Comparison of ENCODE assay signal across 8 cellular contexts in the genomic region with DNA sequence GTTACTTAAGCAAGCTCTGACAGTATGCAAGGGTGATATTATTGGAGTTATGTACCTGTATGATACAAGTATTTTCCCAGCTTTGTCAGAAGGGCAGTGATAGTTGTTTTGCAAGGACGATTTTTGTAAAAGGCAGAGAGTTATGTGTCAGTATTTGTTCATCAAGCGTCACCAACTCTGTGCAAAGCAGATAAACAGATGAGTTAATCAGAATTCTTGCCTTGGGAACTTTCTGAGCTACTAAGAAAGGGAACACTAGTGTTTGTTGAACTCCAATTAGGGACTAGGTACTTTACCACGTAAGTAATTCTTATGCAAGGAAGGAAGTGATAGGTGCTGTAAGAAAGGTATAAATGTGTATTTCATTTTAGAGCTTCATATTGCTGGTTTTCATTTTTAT. TPM values are rescaled to one million over a fixed set of nuclear protein-coding genes. Genes with fewer than 3 reads are reported as not detected.
DNase-seq lines count a peak whose midpoint lies in the region; ATAC-seq and TF ChIP-seq lines count a peak whose summit lies in the region.

No MANE protein-coding gene starts in this region.

- TF ChIP-seq CTCF in heart left ventricle (IDR thresholded peaks at IDR 0.05): no peak

- intact Hi-C loops in heart left ventricle (cut with DNase I) (loop anchor here in 6 of 10 donors (2.0 to 10.0 kb wide), 6 partner anchors 16 to 1038 kb away; partner anchors contain the start of genes EIF4G2 (in 1 of the 6) and ZBED5 (in 1 of the 6)), Right ventricle myocardium inferior (cut with DNase I) (no loop called here)

- ATAC-seq in heart left ventricle: peak in 1 of 4 donors; percentile 6
- ATAC-seq in Right ventricle myocardium inferior: no peak

- H3K9ac ChIP-seq in skeletal muscle tissue (ENCODE audit: low read depth in 1 of 3, low read length in 3 of 3): peak overlapping the region; percentile 95 to 99 (median 95)

- H3K4me1 ChIP-seq in heart left ventricle (peaks cover 0 to 64% (median 49%) of the 10 kb centered on the region in 12 donors), skeletal muscle tissue (ENCODE audit: control insufficient read depth in 3 of 3, insufficient read depth in 3 of 3, low read length in 3 of 3) (peaks cover 26 to 45% (median 33%) of the 10 kb centered on the region in 3 donors)

- 0 to 1% (median 0%) methylated on average over 3 of the region's 3 CpGs for WGBS in heart left ventricle, 4 donors

- H3K36me3 ChIP-seq in heart left ventricle: no peaks in the 10 kb centered on the region
- no peaks in the 10 kb centered on the region for H3K36me3 ChIP-seq in skeletal muscle tissue (ENCODE audit: control insufficient read depth in 3 of 3, insufficient read depth in 3 of 3, low read length in 3 of 3)

- peak overlapping the region; percentile 87 to 99 (median 96) for H3K27ac ChIP-seq in heart left ventricle
- peak overlapping the region; percentile 99 for H3K27ac ChIP-seq in skeletal muscle tissue (ENCODE audit: low read depth, low read length)

- peak in 1 of 2 donors; percentile 35 for TF ChIP-seq POLR2A in heart left ventricle (IDR thresholded peaks at IDR 0.05)

- no peak overlapping the region for H3K27ac Mint-ChIP-seq in activated naive CD8-positive, alpha-beta T cell treated with anti-CD3 and anti-CD28 coated beads for 36 hours

- no peaks in the 10 kb centered on the region for H3K36me3 Mint-ChIP-seq in activated naive CD8-positive, alpha-beta T cell treated with anti-CD3 and anti-CD28 coated beads for 36 hours

- peaks cover 35% of the 10 kb centered on the region for H3K4me1 Mint-ChIP-seq in activated naive CD8-positive, alpha-beta T cell treated with anti-CD3 and anti-CD28 coated beads for 36 hours

- no peaks in the 10 kb centered on the region for H3K27me3 ChIP-seq in heart left ventricle
- no peaks in the 10 kb centered on the region for H3K27me3 ChIP-seq in skeletal muscle tissue (ENCODE audit: control insufficient read depth in 3 of 3, insufficient read depth in 3 of 3, low read length in 3 of 3)

- no peaks in the 10 kb centered on the region for H3K27me3 Mint-ChIP-seq in activated naive CD8-positive, alpha-beta T cell treated with anti-CD3 and anti-CD28 coated beads for 36 hours

- H3K9me3 ChIP-seq in heart left ventricle: no peaks in the 10 kb centered on the region
- H3K9me3 ChIP-seq in skeletal muscle tissue (ENCODE audit: control insufficient read depth in 3 of 3, low read length in 3 of 3): no peaks in the 10 kb centered on the region

- H3K4me3 Mint-ChIP-seq in activated naive CD8-positive, alpha-beta T cell treated with anti-CD3 and anti-CD28 coated beads for 36 hours: no peak overlapping the region

- H3K9me3 Mint-ChIP-seq in activated naive CD8-positive, alpha-beta T cell treated with anti-CD3 and anti-CD28 coated beads for 36 hours: no peaks in the 10 kb centered on the region

- H3K4me3 ChIP-seq in heart left ventricle (peak overlapping the region; percentile 54 to 86 (median 77)), skeletal muscle tissue (ENCODE audit: low read length in 3 of 3) (peak overlapping the region; percentile 86 to 91 (median 86))

- DNase-seq in heart left ventricle (no peak), Right ventricle myocardium inferior (ENCODE audit: missing footprints) (no peak), SW480 (ENCODE audit: low spot score) (peak; percentile 50), germinal center (ENCODE audit: low spot score) (peak; percentile 59), cerebellar nuclear complex (lab: John Stamatoyannopoulos, UW) (no peak)
- no peak for DNase-seq in activated naive CD8-positive, alpha-beta T cell treated with anti-CD3 and anti-CD28 coated beads for 36 hours
- no peak for DNase-seq in activated effector memory CD4-positive, alpha-beta T cell treated with Interleukin-2 at 50 U/mL for 16 hours

RNA-seq across cellular contexts. Expression of gene USP47, which starts 1.5 kb away (rescaled TPM):
- total RNA-seq in heart left ventricle (10 to 100 TPM; 42.3 to 89.6 (median 54.3) TPM), Right ventricle myocardium inferior (48.9 TPM), skeletal muscle tissue (69.4 TPM)
- 10 to 100 TPM; 26.2 to 65.2 TPM for polyA plus RNA-seq in heart left ventricle
- 10 to 100 TPM; 41.3 to 43.8 TPM for total RNA-seq in activated naive CD8-positive, alpha-beta T cell treated with anti-CD3 and anti-CD28 coated beads for 36 hours

Comparison
In these comparisons a context has a peak if more than half of its experiments do, and no peak if none do; other contexts are left out.
1. DNase-seq: peak in SW480 (single experiment) and germinal center (single experiment); none in heart left ventricle (0 of 5), Right ventricle myocardium inferior (single experiment), cerebellar nuclear complex (0 of 2), activated naive CD8-positive, alpha-beta T cell treated with anti-CD3 and anti-CD28 coated beads for 36 hours (single experiment) and activated effector memory CD4-positive, alpha-beta T cell treated with Interleukin-2 at 50 U/mL for 16 hours (single experiment).